Comparison of ENCODE assay signal across 9 cellular contexts in genomic region chr6:170292111-170292777, GRCh38. TPM values are rescaled to one million over a fixed set of nuclear protein-coding genes. Genes with fewer than 3 reads are reported as not detected.
DNase-seq lines count a peak whose midpoint lies in the region; ATAC-seq, FAIRE-seq and TF ChIP-seq lines count a peak whose summit lies in the region.
"Had no signal": no experiment of that assay in that cellular context is flagged by ENCODE, and none has a peak within 500 bp of the region (broad histone marks: within the 10 kb centered on the region; RNA-seq: fewer than 3 reads in every experiment).

No MANE protein-coding gene starts in this region.

- CTCF ChIA-PET in H1 (lab: Charles Lee; ENCODE audit: partially characterized antibody), result interaction anchor here (1.1 to 1.7 kb wide), 6 partner anchors 224 to 499 kb away, joined by 3 to 5 read pairs (median 4); no protein-coding TSS in a partner anchor

- H4K12ac ChIP-seq in trophoblast cell (ENCODE audit: low read depth, low read length), result no peak overlapping the region

- H3K23me2 ChIP-seq in H1 (ENCODE audit: low read depth, low read length), result peaks cover 32% of the 10 kb centered on the region; the same call in 1 of the 2 replicates

- peak overlapping the region; percentile 48 to 77 (median 66) for H3K4me3 ChIP-seq in H1 (ENCODE audit: extremely low read depth in 1 of 4, insufficient read depth in 2 of 4, low read depth in 3 of 4, low read length in 4 of 4)
- H3K4me3 ChIP-seq in trophoblast cell (ENCODE audit: low read depth, low read length), result no peak overlapping the region

- H2BK5ac ChIP-seq in H1 (ENCODE audit: low read depth, low read length) (no peak overlapping the region), trophoblast cell (ENCODE audit: low read depth, low read length, poor library complexity) (no peak overlapping the region)

- H4K8ac ChIP-seq in H1 (ENCODE audit: extremely low read depth, insufficient read depth, low read length), result no peak overlapping the region
- H4K8ac ChIP-seq in trophoblast cell (ENCODE audit: low read depth, low read length), result no peak overlapping the region

- H3K23ac ChIP-seq in H1 (ENCODE audit: insufficient read length) (no peak overlapping the region), trophoblast cell (ENCODE audit: low read length) (no peak overlapping the region)

- H2BK120ac ChIP-seq in H1 (replicated peaks; ENCODE audit: low read depth, low read length), result no peak overlapping the region
- no peak overlapping the region for H2BK120ac ChIP-seq in trophoblast cell (ENCODE audit: insufficient read depth, low read length, poor library complexity)

- H3K79me1 ChIP-seq in H1 (ENCODE audit: low read depth, low read length) (no peaks in the 10 kb centered on the region), trophoblast cell (ENCODE audit: low read length) (peaks cover 3% of the 10 kb centered on the region)

- TF ChIP-seq CTCF in H1 (IDR thresholded peaks at IDR 0.05; ENCODE audit: control extremely low read depth in 1 of 3, insufficient read depth in 1 of 3, low read depth in 1 of 3, low read length in 3 of 3), result no peak

- no peak for FAIRE-seq in H1 (lab: Jason Lieb, UNC)
- FAIRE-seq: RCC 7860 had no signal

- H3K27ac ChIP-seq in H1 (ENCODE audit: low read depth, low read length) (no peak overlapping the region), trophoblast cell (ENCODE audit: low read depth, low read length) (no peak overlapping the region)

- no peak overlapping the region for H3K56ac ChIP-seq in H1 (replicated peaks; ENCODE audit: insufficient read length, low read depth, low read length)

- H2AK5ac ChIP-seq in H1 (ENCODE audit: low read depth, low read length), result 0 out of 2 replicates have a peak overlapping the region, but pooled peaks have one; percentile 28
- H2AK5ac ChIP-seq in trophoblast cell (ENCODE audit: low read length), result no peak overlapping the region

- H3K79me2 ChIP-seq in H1 (ENCODE audit: control insufficient read depth in 1 of 2, insufficient read depth in 2 of 2, low read length in 2 of 2) (no peaks in the 10 kb centered on the region), trophoblast cell (ENCODE audit: control insufficient read depth, insufficient read depth, low read length, poor library complexity) (no peaks in the 10 kb centered on the region)

- H3K36me3 ChIP-seq in H1 (ENCODE audit: control insufficient read depth in 2 of 4, insufficient read depth in 4 of 4, low read length in 3 of 4) (peaks cover 2 to 10% (median 7%) of the 10 kb centered on the region in 4 experiments; a peak in 4 of 8 replicates), trophoblast cell (ENCODE audit: control insufficient read depth in 1 of 2, insufficient read depth in 2 of 2, low read length in 2 of 2) (peaks cover 4 to 9% of the 10 kb centered on the region in 2 experiments)

- H2BK15ac ChIP-seq in H1 (ENCODE audit: low read length), result 0 out of 2 replicates have a peak overlapping the region, but pooled peaks have one; percentile 63

- POLR2A ChIA-PET in H1 (lab: Charles Lee; ENCODE audit: partially characterized antibody), result interaction anchor here (0.5 to 3.3 kb wide), 10 partner anchors 12 to 572 kb away, joined by 3 to 17 read pairs (median 4); partner anchors contain the start of gene FAM120B

- DNase-seq in DMS53 treated with DMSO at 0.1 percent for 48 hours (lab: John Stamatoyannopoulos, UW; ENCODE audit: unreplicated experiment) (peak; percentile 59), NCI-H526 treated with DMSO at 0.1 percent for 48 hours (lab: John Stamatoyannopoulos, UW) (peak; percentile 75), H1 (ENCODE audit: low read depth in 1 of 2, low spot score in 2 of 2) (peak in 1 of 2 experiments; percentile 67), trophoblast cell (peak; percentile 17 to 42), NCI-H524 treated with DMSO at 0.1 percent for 48 hours (lab: John Stamatoyannopoulos, UW) (no peak), A172 (ENCODE audit: low spot score) (no peak), NCI-H2081 treated with DMSO at 0.1 percent for 48 hours (lab: John Stamatoyannopoulos, UW) (no peak)

- no peak for ATAC-seq in HG02623 (IDR thresholded peaks at IDR 0.05; ENCODE audit: unreplicated experiment)

- H4K5ac ChIP-seq in H1 (ENCODE audit: insufficient read length, low read depth, low read length), result no peak overlapping the region

- no peak overlapping the region for H3K9ac ChIP-seq in H1 (replicated peaks in 1 of 4; ENCODE audit: extremely low read depth in 1 of 4, low read depth in 3 of 4, low read length in 3 of 4)
- no peak overlapping the region for H3K9ac ChIP-seq in trophoblast cell (ENCODE audit: low read length)

- H3K18ac ChIP-seq in H1 (ENCODE audit: extremely low read depth, low read length), result no peak overlapping the region
- H3K18ac ChIP-seq in trophoblast cell (ENCODE audit: low read length), result no peak overlapping the region

- TF ChIP-seq EP300 in H1 (IDR thresholded peaks at IDR 0.05; ENCODE audit: borderline replicate concordance in 1 of 2, low read depth in 2 of 2, low read length in 2 of 2), result no peak

- no peak overlapping the region for H3K4ac ChIP-seq in H1 (replicated peaks; ENCODE audit: insufficient read length, low read depth, low read length)
- H3K4ac ChIP-seq in trophoblast cell (ENCODE audit: low read depth, low read length), result no peak overlapping the region

- WGBS in H1 (ENCODE audit: extremely low coverage in 1 of 2, insufficient coverage in 1 of 2, insufficient read length in 1 of 2, insufficient replicate concordance in 2 of 2, low coverage in 1 of 2, low lambda C conversion rate in 2 of 2, missing lambda C conversion rate in 1 of 2), 2 experiments, result 4% methylated on average over 20 of the region's 20 CpGs; no CpG with 5 or more reads in 1 of the 2 experiments
- WGBS in trophoblast cell (ENCODE audit: extremely low coverage, insufficient coverage, insufficient read length), result no CpG with 5 or more reads among the region's 20 CpGs

- H3K27me3 ChIP-seq in H1 (replicated peaks in 1 of 4; ENCODE audit: control insufficient read depth in 3 of 4, extremely low read depth in 1 of 4, insufficient read depth in 3 of 4, low read length in 3 of 4) (peaks cover 57 to 86% (median 75%) of the 10 kb centered on the region in 4 experiments), trophoblast cell (ENCODE audit: insufficient read depth, low read length) (peaks cover 86% of the 10 kb centered on the region)

- H2BK20ac ChIP-seq in H1 (ENCODE audit: low read length), result no peak overlapping the region

- H2AFZ ChIP-seq in H1 (ENCODE audit: low read length) (no peak overlapping the region), trophoblast cell (ENCODE audit: insufficient read depth, low read length, poor library complexity) (no peak overlapping the region)

- H3K14ac ChIP-seq in H1 (ENCODE audit: insufficient read length), result no peak overlapping the region
- no peak overlapping the region for H3K14ac ChIP-seq in trophoblast cell (ENCODE audit: low read length)

- H3K4me2 ChIP-seq in H1 (ENCODE audit: insufficient read depth in 1 of 2, low read depth in 2 of 2, low read length in 2 of 2) (peak overlapping the region; percentile 94 to 99), trophoblast cell (ENCODE audit: low read length) (peak overlapping the region; percentile 73)

- 0 out of 2 replicates have a peak overlapping the region, but pooled peaks have one; percentile 20 for H2BK12ac ChIP-seq in H1 (ENCODE audit: low read depth, low read length)
- no peak overlapping the region for H2BK12ac ChIP-seq in trophoblast cell (ENCODE audit: low read length)

- peaks cover 18 to 46% (median 23%) of the 10 kb centered on the region in 4 experiments for H3K4me1 ChIP-seq in H1 (replicated peaks in 1 of 4; ENCODE audit: control insufficient read depth in 3 of 4, insufficient read depth in 4 of 4, low read length in 3 of 4)
- peaks cover 16 to 48% of the 10 kb centered on the region in 2 experiments for H3K4me1 ChIP-seq in trophoblast cell (ENCODE audit: control insufficient read depth in 1 of 2, insufficient read depth in 2 of 2, low read length in 2 of 2)

- peaks cover 5 to 14% of the 10 kb centered on the region in 2 experiments for H4K20me1 ChIP-seq in H1 (replicated peaks in 1 of 2; ENCODE audit: control insufficient read depth in 1 of 2, insufficient read depth in 2 of 2, low read length in 2 of 2)

- no peak for TF ChIP-seq RAD21 in H1 (IDR thresholded peaks at IDR 0.05 in 1 of 2, conservative IDR thresholded peaks at IDR 0.05 in 1 of 2; ENCODE audit: low read depth in 2 of 2, low read length in 2 of 2)

- TF ChIP-seq POLR2A in H1 (IDR thresholded peaks at IDR 0.05; ENCODE audit: control extremely low read depth in 1 of 2, low read depth in 2 of 2, low read length in 2 of 2), result no peak

- H3K9me3 ChIP-seq in H1 (ENCODE audit: insufficient read depth in 2 of 2, low read depth in 1 of 2, low read length in 1 of 2), result no peaks in the 10 kb centered on the region
- peaks cover 18% of the 10 kb centered on the region for H3K9me3 ChIP-seq in trophoblast cell (ENCODE audit: insufficient read depth, low read depth, low read length)

- H4K91ac ChIP-seq in H1 (replicated peaks; ENCODE audit: insufficient read length, low read length) (no peak overlapping the region), trophoblast cell (ENCODE audit: low read depth, low read length) (no peak overlapping the region)

TF ChIP-seq in H1, 55 proteins besides CTCF, POLR2A, EP300 and RAD21 (continues in another document):
- TF ChIP-seq CTBP2 (IDR thresholded peaks at IDR 0.05; ENCODE audit: borderline replicate concordance, insufficient read depth, insufficient read length, low read length), result no peak

RNA-seq across cellular contexts. Expression of gene DLL1, which starts 1.4 kb away (rescaled TPM):
- total RNA-seq in H1 (2021; fragmentation: NEBNext Ultra II Directional; extraction: Animal tissue kit (Norgen Biotek cat#: 25700)), result 3.8 and 5.6 TPM in 2 replicates
- polyA plus RNA-seq in H1 (2011; rRNA removed), result 1.7 and 3.1 TPM in 2 replicates
- 3.3 TPM for polyA plus RNA-seq in H1 (2011; cell fraction: cytosol; rRNA removed)
- 8.7 TPM for polyA plus RNA-seq in H1 (2011; cell fraction: nucleus; rRNA removed)
- polyA plus RNA-seq in H1 (2012, experiment 1 of 2), result 1.5 to 2.8 TPM (median 2.7 TPM) in 4 replicates
- 1.5 TPM for polyA plus RNA-seq in H1 (2012, experiment 2 of 2)
- polyA plus RNA-seq in H1 (2013, experiment 1 of 2), result 1.4 TPM
- 1.0 TPM for polyA plus RNA-seq in H1 (2013, experiment 2 of 2)
- 0.39 and 0.95 TPM in 2 replicates for polyA minus RNA-seq in H1 (2011; rRNA and poly(A)+ RNA removed)
- 2.3 TPM for polyA minus RNA-seq in H1 (2011; cell fraction: cytosol; rRNA and poly(A)+ RNA removed)
- 2.6 TPM for polyA minus RNA-seq in H1 (2011; cell fraction: nucleus; rRNA and poly(A)+ RNA removed)
- 5.2 and 5.8 TPM in 2 replicates for polyA plus RNA-seq in trophoblast cell (2013)
- total RNA-seq in A172 (2014; rRNA removed; shearing (Covaris generic)), result 3.4 and 4.7 TPM in 2 replicates

RNA-seq across cellular contexts. Expression of gene FAM120B, which starts 14.3 kb away (rescaled TPM):
- total RNA-seq in H1 (2021; fragmentation: NEBNext Ultra II Directional; extraction: Animal tissue kit (Norgen Biotek cat#: 25700)), result 12.0 and 12.5 TPM in 2 replicates
- polyA plus RNA-seq in H1 (2011; rRNA removed), result 4.2 and 5.1 TPM in 2 replicates
- 5.8 TPM for polyA plus RNA-seq in H1 (2011; cell fraction: cytosol; rRNA removed)
- polyA plus RNA-seq in H1 (2011; cell fraction: nucleus; rRNA removed), result 11.3 TPM
- 6.9 to 9.1 TPM (median 8.0 TPM) in 4 replicates for polyA plus RNA-seq in H1 (2012, experiment 1 of 2)
- polyA plus RNA-seq in H1 (2012, experiment 2 of 2), result 1.6 TPM
- polyA plus RNA-seq in H1 (2013, experiment 1 of 2), result 8.2 TPM
- polyA plus RNA-seq in H1 (2013, experiment 2 of 2), result 8.6 TPM
- polyA minus RNA-seq in H1 (2011; rRNA and poly(A)+ RNA removed), result 22.0 and 30.5 TPM in 2 replicates
- polyA minus RNA-seq in H1 (2011; cell fraction: cytosol; rRNA and poly(A)+ RNA removed), result 6.2 TPM
- polyA minus RNA-seq in H1 (2011; cell fraction: nucleus; rRNA and poly(A)+ RNA removed), result 35.7 TPM
- 17.9 and 18.0 TPM in 2 replicates for polyA plus RNA-seq in trophoblast cell (2013)
- total RNA-seq in A172 (2014; rRNA removed; shearing (Covaris generic)), result 6.1 and 7.4 TPM in 2 replicates

Comparison
In these comparisons a context has a peak if more than half of its experiments do, and no peak if none do; other contexts are left out.
1. DNase-seq: peak in DMS53 treated with DMSO at 0.1 percent for 48 hours (single experiment), NCI-H526 treated with DMSO at 0.1 percent for 48 hours (single experiment) and trophoblast cell (2 of 2); none in NCI-H524 treated with DMSO at 0.1 percent for 48 hours (single experiment), A172 (single experiment) and NCI-H2081 treated with DMSO at 0.1 percent for 48 hours (single experiment).